Comparison of ENCODE assay signal across 8 cellular contexts in the genomic region with DNA sequence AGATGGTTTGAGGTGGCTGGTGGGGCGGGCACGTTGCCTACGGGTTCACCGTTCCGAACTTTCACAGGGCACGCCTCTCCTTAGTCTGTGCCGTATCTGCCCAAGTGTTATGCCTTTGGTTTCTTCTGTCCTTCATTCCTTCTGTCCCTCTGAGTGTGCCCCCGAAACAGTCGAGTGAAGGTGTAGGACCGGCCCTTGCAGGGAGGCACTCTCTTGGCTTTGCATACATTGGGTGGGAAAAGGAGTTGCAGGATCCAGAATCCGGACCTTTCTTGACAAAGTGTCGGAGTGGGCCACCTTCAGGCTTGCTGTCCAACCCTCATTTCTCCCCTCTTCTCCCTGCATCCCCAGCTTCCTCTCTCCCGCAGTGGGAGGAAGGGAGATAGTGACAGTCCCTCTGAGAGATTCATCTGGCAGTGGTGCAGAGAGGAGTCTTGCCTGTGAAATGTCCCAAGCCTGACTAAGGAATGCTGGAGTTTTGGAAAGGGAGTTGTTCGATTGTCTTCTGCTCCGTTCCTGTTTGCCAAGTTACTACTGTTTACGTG. TPM values are rescaled to one million over a fixed set of nuclear protein-coding genes. Genes with fewer than 3 reads are reported as not detected.
DNase-seq lines count a peak whose midpoint lies in the region; ATAC-seq and TF ChIP-seq lines count a peak whose summit lies in the region.

No MANE protein-coding gene starts in this region.

- no peak for ATAC-seq in GM21619 (IDR thresholded peaks at IDR 0.05; ENCODE audit: unreplicated experiment)

- peak overlapping the region; percentile 84 for H3K4me3 ChIP-seq in H7 (ENCODE audit: insufficient read depth, low read depth, low read length)

- no peaks in the 10 kb centered on the region for H3K27me3 ChIP-seq in H7 (ENCODE audit: control insufficient read depth, insufficient read depth, low read length)

- H3K36me3 ChIP-seq in H7 (replicated peaks; ENCODE audit: control insufficient read depth, insufficient read depth, low read length), result no peaks in the 10 kb centered on the region

- peak overlapping the region; percentile 87 for H3K27ac ChIP-seq in C4-2B
- H3K27ac ChIP-seq in RWPE1, result peak overlapping the region; percentile 94

- peaks cover 5% of the 10 kb centered on the region for H3K36me3 Mint-ChIP-seq in endothelial cell (ENCODE audit: low read depth, unreplicated experiment)

- POLR2A ChIA-PET in RWPE1 (lab: Yijun Ruan, JAX; ENCODE audit: low non-redundant PET), result interaction anchor here (0.9 kb wide), 1 partner anchor 101 kb away, joined by 3 read pairs; a partner anchor contains a TSS

- CTCF ChIA-PET in RWPE1 (lab: Yijun Ruan, JAX), result no interaction called here

- peaks cover 19% of the 10 kb centered on the region for H3K27me3 Mint-ChIP-seq in endothelial cell (ENCODE audit: unreplicated experiment)

- H3K4me3 Mint-ChIP-seq in endothelial cell (ENCODE audit: unreplicated experiment), result peak overlapping the region; percentile 93

- H3K4me1 Mint-ChIP-seq in endothelial cell (ENCODE audit: unreplicated experiment), result peaks cover 48% of the 10 kb centered on the region

- peak overlapping the region; percentile 96 for H3K27ac Mint-ChIP-seq in endothelial cell (ENCODE audit: unreplicated experiment)

- H3K9me3 Mint-ChIP-seq in endothelial cell (ENCODE audit: unreplicated experiment), result no peaks in the 10 kb centered on the region

- TF ChIP-seq CTCF in C4-2B (conservative IDR thresholded peaks at IDR 0.05) (no peak), RWPE1 (conservative IDR thresholded peaks at IDR 0.05; ENCODE audit: low read depth) (no peak), endothelial cell (IDR thresholded peaks at IDR 0.05; ENCODE audit: unreplicated experiment) (no peak)

- DNase-seq in H7 (no peak), RWPE1 (ENCODE audit: low spot score) (peak; percentile 28), endothelial cell (ENCODE audit: low spot score) (peak; percentile 36), myocyte (ENCODE audit: low read depth) (peak; percentile 46), SHP77 (lab: John Stamatoyannopoulos, UW) (no peak), dermis blood vessel endothelial cell (no peak)

RNA-seq across cellular contexts. Expression of a gene that starts 0.6 kb away (rescaled TPM):
- total RNA-seq in H7 (2014; rRNA removed; shearing (Covaris generic)), result 30.5 and 40.0 TPM in 2 replicates
- total RNA-seq in endothelial cell (ENCODE audit: unreplicated experiment) (41.6 TPM), myocyte (22.9 and 26.7 TPM in 2 replicates), dermis blood vessel endothelial cell (34.4 and 34.5 TPM in 2 replicates)
- 11.9 TPM for polyA plus RNA-seq in myocyte (2012)

RNA-seq across cellular contexts. Expression of a gene that starts 0.8 kb away (rescaled TPM):
- total RNA-seq in H7 (2014; rRNA removed; shearing (Covaris generic)), result 0.73 and 1.8 TPM in 2 replicates
- total RNA-seq in endothelial cell (ENCODE audit: unreplicated experiment), result 1.3 TPM
- 0.62 and 3.0 TPM in 2 replicates for total RNA-seq in myocyte
- polyA plus RNA-seq in myocyte (2012), result 0.69 TPM
- 0.05 and 0.17 TPM in 2 replicates for total RNA-seq in dermis blood vessel endothelial cell

Comparison
In these comparisons a context has a peak if more than half of its experiments do, and no peak if none do; other contexts are left out.
1. DNase-seq: peak in RWPE1 (single experiment), endothelial cell (single experiment) and myocyte (single experiment); none in H7 (single experiment), SHP77 (0 of 2) and dermis blood vessel endothelial cell (single experiment).